In genomic region chr22:25744694-25745093, GRCh38 we compare ENCODE assay signal across 22 cellular contexts. TPM values are rescaled to one million over a fixed set of nuclear protein-coding genes. Genes with fewer than 3 reads are reported as not detected.
"Had no signal": no experiment of that assay in that cellular context is flagged by ENCODE, and none has a peak within 500 bp of the region (broad histone marks: within the 10 kb centered on the region; RNA-seq: fewer than 3 reads in every experiment).

No MANE protein-coding gene starts in this region.

- H3K9me3 Mint-ChIP-seq: mesothelial cell of epicardium, nephron had no signal

- H3K4me3 ChIP-seq: esophagus squamous epithelium, hepatocyte, lower lobe of right lung, SK-N-MC, smooth muscle cell, thyroid gland had no signal

- H3K4me2 ChIP-seq: hepatocyte, smooth muscle cell had no signal

- H3K9me3 ChIP-seq: esophagus squamous epithelium, lower lobe of right lung, thyroid gland had no signal

- H3K36me3 Mint-ChIP-seq: activated naive CD8-positive, alpha-beta T cell; mesothelial cell of epicardium had no signal

- H3K4me1 ChIP-seq: esophagus squamous epithelium, lower lobe of right lung, thyroid gland had no signal

- H3K27me3 ChIP-seq: cardiac muscle cell, hepatocyte, thyroid gland had no signal

- H3K36me3 ChIP-seq: cardiac muscle cell, esophagus squamous epithelium, lower lobe of right lung, thyroid gland had no signal

- FAIRE-seq: endothelial cell of umbilical vein had no signal

- H3K4me3 Mint-ChIP-seq: activated naive CD8-positive, alpha-beta T cell; mesothelial cell of epicardium had no signal

- DNase-seq: activated CD4-positive, CD25-positive, alpha-beta regulatory T cell; activated CD8-positive, alpha-beta memory T cell treated with anti-CD3 and anti-CD28 coated beads for 24 hours; activated CD8-positive, alpha-beta memory T cell treated with anti-CD3 and anti-CD28 coated beads, Interleukin-2, amount 50 U/mL, for 48 hours; activated gamma-delta T cell; amygdala; dermis blood vessel endothelial cell; effector memory CD4-positive, alpha-beta T cell; esophagus squamous epithelium; lower lobe of right lung; nucleus accumbens; stimulated activated CD4-positive, alpha-beta T cell treated with anti-CD3 and anti-CD28 coated beads, Interleukin-4, amount 100 ng/mL, for 1 hour; T1000; thyroid gland had no signal

- H3K4me1 Mint-ChIP-seq: mesothelial cell of epicardium had no signal

- H3K27me3 Mint-ChIP-seq: activated naive CD8-positive, alpha-beta T cell had no signal

- H3K27ac ChIP-seq: esophagus squamous epithelium, hepatocyte, lower lobe of right lung, SK-N-MC, thyroid gland had no signal

- H3K27ac Mint-ChIP-seq: mesothelial cell of epicardium had no signal

- H2AFZ ChIP-seq: hepatocyte had no signal

- H3K79me2 ChIP-seq: hepatocyte had no signal

- ATAC-seq: lower lobe of right lung had no signal

RNA-seq across cellular contexts. Expression of gene MYO18B, which starts 2.7 kb away (rescaled TPM):
- total RNA-seq: endothelial cell of umbilical vein, lower lobe of right lung, renal cortical epithelial cell had no signal
- polyA plus RNA-seq: hepatocyte had no signal
